In genomic region chr11:69064394-69064957, GRCh38 we compare ENCODE assay signal across 29 cellular contexts. TPM values are rescaled to one million over a fixed set of nuclear protein-coding genes. Genes with fewer than 3 reads are reported as not detected.
A peak's percentile ranks its signal among the peaks of the same experiment; 100 is the strongest.
DNase-seq lines count a peak whose midpoint lies in the region; ATAC-seq and TF ChIP-seq lines count a peak whose summit lies in the region.
"Had no signal": no experiment of that assay in that cellular context is flagged by ENCODE, and none has a peak within 500 bp of the region (broad histone marks: within the 10 kb centered on the region; RNA-seq: fewer than 3 reads in every experiment).

No MANE protein-coding gene starts in this region.

- 67 to 93% methylated on average over 3 to 5 of the region's 16 CpGs for WGBS in gastroesophageal sphincter (ENCODE audit: low coverage in 1 of 2), 2 donors

- no peak for TF ChIP-seq EP300 in gastroesophageal sphincter (IDR thresholded peaks at IDR 0.05)

- H3K36me3 Mint-ChIP-seq in natural killer cell treated with Interleukin-12 subunit alpha and Interleukin-12 subunit beta and Interleukin-15 and Interleukin-18, amount 100 ng/mL, for 72 hours: no peaks in the 10 kb centered on the region

- in situ Hi-C loops in GM13976 (cut with MboI; ENCODE audit: low sequenced_read_pairs, unreplicated experiment): no loop called here

- no peak for TF ChIP-seq POLR2A in NB4 (IDR thresholded peaks at IDR 0.05; ENCODE audit: extremely low read depth, insufficient read length)
- TF ChIP-seq POLR2A in gastroesophageal sphincter (IDR thresholded peaks at IDR 0.05): no peak

- H3K27ac Mint-ChIP-seq in natural killer cell treated with Interleukin-12 subunit alpha and Interleukin-12 subunit beta and Interleukin-15 and Interleukin-18, amount 100 ng/mL, for 72 hours: no peak overlapping the region
- H3K27ac Mint-ChIP-seq: CD4-positive, alpha-beta T cell had no signal

- DNase-seq in 8988T (peak; percentile 18), NB4 (ENCODE audit: low read depth) (peak; percentile 34), NCI-H1694 (lab: John Stamatoyannopoulos, UW) (no peak), GM13976 (ENCODE audit: low spot score) (no peak), COLO668 (lab: John Stamatoyannopoulos, UW; ENCODE audit: unreplicated experiment) (no peak)
- DNase-seq in natural killer cell treated with Interleukin-12 subunit alpha and Interleukin-12 subunit beta and Interleukin-15 and Interleukin-18, amount 100 ng/mL, for 72 hours (ENCODE audit: low spot score): no peak
- DNase-seq: CD4-positive, alpha-beta T cell; COR-L47; DMS53; Kasumi-1; NCI-H1105 treated with DMSO at 0.1 percent for 48 hours; NCI-H146; NCI-H2029; NCI-H446; NCI-H524 treated with DMSO at 0.1 percent for 48 hours; NCI-H82; NK-92 treated with Interleukin-12 subunit alpha and Interleukin-12 subunit beta, amount 100 ng/mL, for 24 hours; PC-3; Right ventricle myocardium superior had no signal

- peak overlapping the region in 3 of 4 donors; percentile 67 to 85 (median 82) for H3K27ac ChIP-seq in gastroesophageal sphincter
- H3K27ac ChIP-seq: BLaER1 had no signal

- no peak overlapping the region for H3K4me3 Mint-ChIP-seq in natural killer cell treated with Interleukin-12 subunit alpha and Interleukin-12 subunit beta and Interleukin-15 and Interleukin-18, amount 100 ng/mL, for 72 hours
- H3K4me3 Mint-ChIP-seq: CD4-positive, alpha-beta T cell had no signal

- H3K4me3 ChIP-seq in NB4 (ENCODE audit: low read depth, low read length): no peak overlapping the region
- H3K4me3 ChIP-seq in gastroesophageal sphincter: no peak overlapping the region
- H3K4me3 ChIP-seq: BLaER1, K562 had no signal

- no peaks in the 10 kb centered on the region for H3K9me3 ChIP-seq in gastroesophageal sphincter
- H3K9me3 ChIP-seq: BLaER1 had no signal

- no peaks in the 10 kb centered on the region for H3K27me3 ChIP-seq in gastroesophageal sphincter
- H3K27me3 ChIP-seq: BLaER1 had no signal

- no peaks in the 10 kb centered on the region for H3K27me3 Mint-ChIP-seq in natural killer cell treated with Interleukin-12 subunit alpha and Interleukin-12 subunit beta and Interleukin-15 and Interleukin-18, amount 100 ng/mL, for 72 hours
- H3K27me3 Mint-ChIP-seq: CD4-positive, alpha-beta T cell had no signal

- TF ChIP-seq CTCF in NB4 (IDR thresholded peaks at IDR 0.05; ENCODE audit: low read depth, low read length) (no peak), gastroesophageal sphincter (IDR thresholded peaks at IDR 0.05) (no peak), GM13976 (IDR thresholded peaks at IDR 0.05; ENCODE audit: borderline replicate concordance, control extremely low read depth, extremely low read depth, insufficient read depth, missing control alignments) (no peak)

- ATAC-seq in gastroesophageal sphincter: no peak
- ATAC-seq in natural killer cell treated with Interleukin-12 subunit alpha and Interleukin-12 subunit beta and Interleukin-15 and Interleukin-18, amount 100 ng/mL, for 72 hours: peak; percentile 34 to 61
- ATAC-seq: HCT116, HepG2, K562, PC-3 had no signal

- H3K36me3 ChIP-seq in gastroesophageal sphincter: peaks cover 0 to 64% of the 10 kb centered on the region in 2 donors

- peaks cover 0 to 80% (median 19%) of the 10 kb centered on the region in 3 donors for H3K4me1 ChIP-seq in gastroesophageal sphincter

- H3K9me3 Mint-ChIP-seq in natural killer cell treated with Interleukin-12 subunit alpha and Interleukin-12 subunit beta and Interleukin-15 and Interleukin-18, amount 100 ng/mL, for 72 hours: no peaks in the 10 kb centered on the region
- H3K9me3 Mint-ChIP-seq: CD4-positive, alpha-beta T cell had no signal

- peaks cover 0 to 14% of the 10 kb centered on the region in 2 donors for H3K4me1 Mint-ChIP-seq in natural killer cell treated with Interleukin-12 subunit alpha and Interleukin-12 subunit beta and Interleukin-15 and Interleukin-18, amount 100 ng/mL, for 72 hours (ENCODE audit: low read depth in 2 of 2)

RNA-seq across cellular contexts. Expression of gene TPCN2, which starts 15.7 kb away (rescaled TPM):
- total RNA-seq in gastroesophageal sphincter: 10 to 100 TPM; 16.8 to 33.8 (median 28.3) TPM
- 10 to 100 TPM; 17.1 to 24.6 TPM for total RNA-seq in natural killer cell treated with Interleukin-12 subunit alpha and Interleukin-12 subunit beta and Interleukin-15 and Interleukin-18, amount 100 ng/mL, for 72 hours

RNA-seq across cellular contexts. Expression of gene MRGPRF, which starts 51.4 kb away (rescaled TPM):
- total RNA-seq in gastroesophageal sphincter: 100 to 1,000 TPM in 3 of 4 donors, 10 to 100 TPM in 1; 88.9 to 213 (median 165) TPM
- total RNA-seq in natural killer cell treated with Interleukin-12 subunit alpha and Interleukin-12 subunit beta and Interleukin-15 and Interleukin-18, amount 100 ng/mL, for 72 hours: not detected
- total RNA-seq: CD4-positive, alpha-beta T cell; Daoy; G401; H4; HepG2; HT1080; K562; M059J; PC-3 had no signal

Comparison
In these comparisons a context has a peak if more than half of its experiments do, and no peak if none do; other contexts are left out.
1. DNase-seq: peak in 8988T (single experiment) and NB4 (single experiment); none in natural killer cell treated with Interleukin-12 subunit alpha and Interleukin-12 subunit beta and Interleukin-15 and Interleukin-18, amount 100 ng/mL, for 72 hours (single experiment), NCI-H1694 (single experiment), GM13976 (single experiment) and COLO668 (single experiment).
2. RNA of gene MRGPRF, which starts 51.4 kb away (total RNA-seq): 88.9 to 213 TPM in gastroesophageal sphincter; not detected in natural killer cell treated with Interleukin-12 subunit alpha and Interleukin-12 subunit beta and Interleukin-15 and Interleukin-18, amount 100 ng/mL, for 72 hours; every median in the first group is over 10 times any median in the second.